8 cellular contexts compared by ENCODE assay signal in the genomic region with DNA sequence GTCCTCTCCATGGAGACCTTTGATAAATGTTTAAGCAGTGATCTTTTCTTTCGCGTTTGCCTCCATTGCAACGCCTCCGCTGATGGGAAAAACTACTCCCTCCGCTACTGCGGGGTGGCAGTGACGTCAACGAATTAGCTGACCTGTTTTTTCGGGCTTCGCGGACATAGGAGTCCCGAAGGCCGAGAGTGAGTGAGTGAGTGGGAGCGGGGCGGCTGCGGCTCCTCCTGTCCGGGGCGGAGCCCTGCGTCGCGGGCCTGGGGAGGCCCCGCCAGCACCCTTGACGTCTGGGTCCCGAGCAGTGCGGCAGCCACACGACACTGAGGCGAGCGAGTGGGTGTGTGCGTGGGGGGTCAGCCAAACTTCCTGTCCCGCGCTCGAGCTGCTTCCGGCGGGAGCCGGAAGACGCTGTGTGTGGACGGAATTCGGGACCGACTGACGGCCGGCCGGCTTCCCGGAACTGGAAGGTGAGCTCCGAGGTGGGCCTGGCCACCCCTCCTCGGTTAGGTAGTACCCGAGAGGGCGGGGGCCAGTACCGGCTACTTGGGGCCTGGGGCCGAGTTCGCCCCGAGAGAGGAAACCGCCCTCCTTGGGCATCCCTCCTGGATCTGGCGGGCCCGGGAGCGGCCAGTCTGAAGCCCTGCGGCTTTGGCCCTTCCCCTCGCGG. TPM values are rescaled to one million over a fixed set of nuclear protein-coding genes. Genes with fewer than 3 reads are reported as not detected.
A peak's percentile ranks its signal among the peaks of the same experiment; 100 is the strongest.
DNase-seq lines count a peak whose midpoint lies in the region; ATAC-seq and TF ChIP-seq lines count a peak whose summit lies in the region.

A gene with protein sequence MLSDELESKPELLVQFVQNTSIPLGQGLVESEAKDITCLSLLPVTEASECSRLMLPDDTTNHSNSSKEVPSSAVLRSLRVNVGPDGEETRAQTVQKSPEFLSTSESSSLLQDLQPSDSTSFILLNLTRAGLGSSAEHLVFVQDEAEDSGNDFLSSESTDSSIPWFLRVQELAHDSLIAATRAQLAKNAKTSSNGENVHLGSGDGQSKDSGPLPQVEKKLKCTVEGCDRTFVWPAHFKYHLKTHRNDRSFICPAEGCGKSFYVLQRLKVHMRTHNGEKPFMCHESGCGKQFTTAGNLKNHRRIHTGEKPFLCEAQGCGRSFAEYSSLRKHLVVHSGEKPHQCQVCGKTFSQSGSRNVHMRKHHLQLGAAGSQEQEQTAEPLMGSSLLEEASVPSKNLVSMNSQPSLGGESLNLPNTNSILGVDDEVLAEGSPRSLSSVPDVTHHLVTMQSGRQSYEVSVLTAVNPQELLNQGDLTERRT (plus strand): TSS at position 411 of the 667 bp plus-strand sequence. CDS start 5,317 bp downstream, outside the sequence.

- CTCF ChIA-PET in PC-9 (lab: Charles Lee): interaction anchor here (0.6 kb wide), 1 partner anchor 65 kb away, joined by 3 read pairs; no protein-coding TSS in a partner anchor

- H3K27ac ChIP-seq in PC-9: peak within 1 kb of the TSS; percentile 70
- H3K27ac ChIP-seq in mucosa of rectum (ENCODE audit: low read depth in 2 of 2, low read length in 2 of 2): peak within 1 kb of the TSS; percentile 85 to 92

- no TSS peak for BruUV-seq in PC-9 (replicated peaks; lab: Mats Ljungman, UMichigan)

- H3K79me2 ChIP-seq in PC-9 (ENCODE audit: low read depth): peaks cover 70% of the 10 kb centered on the region

- TF ChIP-seq CTCF in PC-9 (conservative IDR thresholded peaks at IDR 0.05): no peak
- no peak for TF ChIP-seq CTCF in epithelial cell of proximal tubule (conservative IDR thresholded peaks at IDR 0.05; ENCODE audit: low read depth, low read length)

- H3K27me3 ChIP-seq in PC-9 (ENCODE audit: insufficient read depth, low read depth) (no peaks in the 10 kb centered on the region), mucosa of rectum (ENCODE audit: control insufficient read depth in 2 of 2, insufficient read depth in 2 of 2, low read length in 2 of 2) (no peaks in the 10 kb centered on the region)

- intact Hi-C loops in PC-9 (cut with micrococcal nuclease; ENCODE audit: unreplicated experiment): loop anchor here (2.0 to 5.0 kb wide), 3 partner anchors 36 to 162 kb away; a partner anchor contains a TSS

- H3K9me3 ChIP-seq in PC-9 (ENCODE audit: insufficient read depth, low read depth): no peaks in the 10 kb centered on the region
- H3K9me3 ChIP-seq in mucosa of rectum (ENCODE audit: control insufficient read depth in 2 of 2, low read length in 2 of 2): no peaks in the 10 kb centered on the region

- no peaks in the 10 kb centered on the region for H3K9me2 ChIP-seq in PC-9 (ENCODE audit: insufficient read depth)

- peaks cover 22% of the 10 kb centered on the region for H4K20me1 ChIP-seq in PC-9 (ENCODE audit: insufficient read depth)

- DNase-seq in DMS153 (lab: John Stamatoyannopoulos, UW) (peak; percentile 86), PC-9 (peak; percentile 85 to 91), epithelial cell of proximal tubule (ENCODE audit: low read depth) (peak; percentile 69)
- peak; percentile 77 for DNase-seq in Jurkat, Clone E6-1 (ENCODE audit: low read depth, low spot score)
- DNase-seq in activated T-cell treated with anti-CD3 and anti-CD28 coated beads, Interleukin-2, amount 50 U/mL, for 1 hour: peak; percentile 87
- DNase-seq in stimulated activated CD8-positive, alpha-beta memory T cell treated with anti-CD3 and anti-CD28 coated beads, Interleukin-4, amount 100 ng/mL, for 48 hours: peak; percentile 95

- H3F3A ChIP-seq in PC-9 (ENCODE audit: insufficient read depth, low read depth): peaks cover 35% of the 10 kb centered on the region; the same call in 1 of the 2 replicates

- POLR2A ChIA-PET in PC-9 (lab: Charles Lee; ENCODE audit: unreplicated experiment): interaction anchor here (0.5 to 1.1 kb wide), 8 partner anchors 23 to 881 kb away, joined by 3 to 14 read pairs (median 4); no protein-coding TSS in a partner anchor

- H3K36me3 ChIP-seq in PC-9 (ENCODE audit: low read depth) (peaks cover 4% of the 10 kb centered on the region; the same call in 1 of the 2 replicates), mucosa of rectum (ENCODE audit: control insufficient read depth in 2 of 2, insufficient read depth in 2 of 2, low read length in 2 of 2) (peaks cover 0 to 1% of the 10 kb centered on the region in 2 donors)

- H3K4me1 ChIP-seq in PC-9 (replicated peaks; ENCODE audit: insufficient read depth): peaks cover 32% of the 10 kb centered on the region
- peaks cover 14 to 19% of the 10 kb centered on the region in 2 donors for H3K4me1 ChIP-seq in mucosa of rectum (ENCODE audit: control insufficient read depth in 2 of 2, insufficient read depth in 2 of 2, low read length in 2 of 2)

- H3K4me3 ChIP-seq in Jurkat, Clone E6-1 (ENCODE audit: low read length): peak within 1 kb of the TSS; percentile 90
- H3K4me3 ChIP-seq in PC-9 (peak within 1 kb of the TSS; percentile 91), epithelial cell of proximal tubule (ENCODE audit: low read depth, low read length) (peak within 1 kb of the TSS; percentile 92), mucosa of rectum (ENCODE audit: low read length in 2 of 2) (peak within 1 kb of the TSS; percentile 68 to 96)

- peak within 1 kb of the TSS; percentile 96 for H2AFZ ChIP-seq in PC-9

- H3K9ac ChIP-seq in mucosa of rectum (ENCODE audit: low read depth in 1 of 2, low read length in 2 of 2): peak within 1 kb of the TSS; percentile 78 to 97

- peak within 1 kb of the TSS; percentile 81 for H3K4me2 ChIP-seq in PC-9

- peak; percentile 95 for ATAC-seq in GM21619 (IDR thresholded peaks at IDR 0.05; ENCODE audit: unreplicated experiment)

RNA-seq across cellular contexts. Expression of the gene that starts here (rescaled TPM):
- polyA plus RNA-seq in Jurkat, Clone E6-1 (2012; ENCODE audit: insufficient read depth, insufficient read length): 40.1 TPM
- total RNA-seq in PC-9 (2021) (38.6 and 40.2 TPM in 2 replicates), epithelial cell of proximal tubule (43.8 and 52.9 TPM in 2 replicates)

Comparison
In these comparisons a context has a peak if more than half of its experiments do, and no peak if none do; other contexts are left out.
1. Peak in every context shown above with its lines: DNase-seq, ATAC-seq, H3K4me3 ChIP-seq and H3K27ac ChIP-seq.